ENCODE assay signal across 13 cellular contexts in genomic region chr11:117670924-117671323, GRCh38.
"Had no signal": no experiment of that assay in that cellular context is flagged by ENCODE, and none has a peak within 500 bp of the region (broad histone marks: within the 10 kb centered on the region; RNA-seq: fewer than 3 reads in every experiment).

No MANE protein-coding gene starts in this region.

- DNase-seq: activated T-cell treated with anti-CD3 and anti-CD28 coated beads, Interleukin-2, amount 50 U/mL, for 1 hour; amniotic stem cell; foreskin keratinocyte; kidney; stimulated activated CD4-positive, alpha-beta T cell treated with anti-CD3 and anti-CD28 coated beads, Interleukin-4, amount 100 ng/mL, for 1 hour; stimulated activated CD8-positive, alpha-beta memory T cell treated with anti-CD3 and anti-CD28 coated beads, Interleukin-4, amount 100 ng/mL, for 48 hours; stimulated activated naive CD8-positive, alpha-beta T cell treated with anti-CD3 and anti-CD28 coated beads, Interleukin-15, Interleukin-2, amounts not matched to agents 100 U/mL and 50 U/mL, for 24 hours; uterus had no signal

- H3K27me3 ChIP-seq: uterus had no signal

- H3K4me3 Mint-ChIP-seq: mesothelial cell of epicardium; T-helper 1 cell treated with Interleukin-12 subunit alpha and Interleukin-12 subunit beta and Interleukin-4 antibody, amounts not matched to agents 30 μg/mL and 1 μg/mL, for 36 hours had no signal

- H3K79me2 ChIP-seq: parathyroid adenoma had no signal

- H2AFZ ChIP-seq: parathyroid adenoma had no signal

- H3K9me3 Mint-ChIP-seq: activated naive CD4-positive, alpha-beta T cell treated with anti-CD3 and anti-CD28 coated beads, Interleukin-2, amount 50 U/mL, for 72 hours; mesothelial cell of epicardium; T-helper 1 cell treated with Interleukin-12 subunit alpha and Interleukin-12 subunit beta and Interleukin-4 antibody, amounts not matched to agents 30 μg/mL and 1 μg/mL, for 36 hours had no signal

- H3K27ac Mint-ChIP-seq: activated naive CD4-positive, alpha-beta T cell treated with anti-CD3 and anti-CD28 coated beads, Interleukin-2, amount 50 U/mL, for 72 hours; mesothelial cell of epicardium; T-helper 1 cell treated with Interleukin-12 subunit alpha and Interleukin-12 subunit beta and Interleukin-4 antibody, amounts not matched to agents 30 μg/mL and 1 μg/mL, for 36 hours had no signal

- H3K4me3 ChIP-seq: thoracic aorta, uterus had no signal

- H3K9ac ChIP-seq: parathyroid adenoma had no signal

- H3K4me1 ChIP-seq: foreskin keratinocyte, parathyroid adenoma, uterus had no signal

- H3K9me3 ChIP-seq: thoracic aorta, uterus had no signal

- H3K36me3 ChIP-seq: thoracic aorta, uterus had no signal

- H3K36me3 Mint-ChIP-seq: activated naive CD4-positive, alpha-beta T cell treated with anti-CD3 and anti-CD28 coated beads, Interleukin-2, amount 50 U/mL, for 72 hours; mesothelial cell of epicardium had no signal

- H3K27ac ChIP-seq: foreskin keratinocyte, parathyroid adenoma, thoracic aorta, uterus had no signal

- ATAC-seq: activated naive CD4-positive, alpha-beta T cell treated with anti-CD3 and anti-CD28 coated beads, Interleukin-2, amount 50 U/mL, for 72 hours; foreskin keratinocyte; stimulated activated naive CD8-positive, alpha-beta T cell treated with anti-CD3 and anti-CD28 coated beads, Interleukin-15, Interleukin-2, amounts not matched to agents 100 U/mL and 50 U/mL, for 24 hours had no signal
